11 cellular contexts compared by ENCODE assay signal in the genomic region with DNA sequence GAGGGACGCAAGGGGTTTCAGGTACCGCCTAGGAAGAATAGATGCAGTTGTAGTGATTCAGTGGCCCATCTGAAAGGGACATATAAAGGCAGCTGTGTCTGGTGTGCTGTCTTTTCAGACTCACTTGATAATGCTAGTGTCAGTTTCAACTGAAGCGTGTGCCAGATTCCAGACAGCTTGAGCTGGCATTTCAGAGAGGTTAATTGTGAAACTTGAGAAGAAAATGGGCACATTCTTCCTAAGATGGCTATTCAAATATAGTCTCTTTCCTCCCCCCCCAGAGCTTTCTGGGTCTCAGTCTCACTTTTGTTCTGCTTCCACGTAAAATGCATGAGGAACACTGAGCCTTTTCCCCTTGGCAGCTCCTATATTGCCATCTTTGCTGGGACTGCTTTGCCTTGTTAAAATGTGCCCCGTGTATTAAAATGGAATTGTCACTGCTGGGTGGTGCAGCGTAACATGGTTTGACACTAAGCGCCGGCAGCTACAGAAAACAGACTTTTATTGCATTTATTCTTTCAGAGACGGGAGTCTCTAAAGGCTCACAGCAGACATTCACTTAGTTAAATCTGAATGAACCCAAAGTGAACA.
DNase-seq lines count a peak whose midpoint lies in the region; ATAC-seq, FAIRE-seq and TF ChIP-seq lines count a peak whose summit lies in the region.
"Had no signal": no experiment of that assay in that cellular context is flagged by ENCODE, and none has a peak within 500 bp of the region (broad histone marks: within the 10 kb centered on the region; RNA-seq: fewer than 3 reads in every experiment).

No MANE protein-coding gene starts in this region.

- TF ChIP-seq POLR2A in H54 (IDR thresholded peaks at IDR 0.05; ENCODE audit: low read depth, low read length): no peak

- ATAC-seq in GM21825 (IDR thresholded peaks at IDR 0.05; ENCODE audit: unreplicated experiment): no peak
- ATAC-seq: left colon, Panc1 had no signal

- DNase-seq in H54 (ENCODE audit: insufficient read length, low spot score) (no peak), RPMI7951 (ENCODE audit: low read depth) (peak; percentile 66), glomerular visceral epithelial cell (ENCODE audit: extremely low spot score) (peak; percentile 53), retina (peak; percentile 58), HuH-7 (ENCODE audit: low spot score) (no peak)
- no peak for DNase-seq in stimulated activated CD4-positive, alpha-beta T cell treated with anti-CD3 and anti-CD28 coated beads, Interleukin-12 subunit alpha, Interleukin-12 subunit beta, amount 100 ng/mL, for 4 hours
- DNase-seq in stimulated activated naive CD4-positive, alpha-beta T cell (lab: John Stamatoyannopoulos, UW): no peak
- DNase-seq: activated effector memory CD4-positive, alpha-beta T cell treated with Interleukin-2 at 50 U/mL for 16 hours; left colon had no signal

- FAIRE-seq in H54 (lab: Jason Lieb, UNC): peak; percentile 97

Comparison
In these comparisons a context has a peak if more than half of its experiments do, and no peak if none do; other contexts are left out.
1. DNase-seq: peak in RPMI7951 (single experiment), glomerular visceral epithelial cell (single experiment) and retina (single experiment); none in H54 (single experiment), HuH-7 (single experiment), stimulated activated CD4-positive, alpha-beta T cell treated with anti-CD3 and anti-CD28 coated beads, Interleukin-12 subunit alpha, Interleukin-12 subunit beta, amount 100 ng/mL, for 4 hours (single experiment) and stimulated activated naive CD4-positive, alpha-beta T cell (0 of 6).